In the genomic region with DNA sequence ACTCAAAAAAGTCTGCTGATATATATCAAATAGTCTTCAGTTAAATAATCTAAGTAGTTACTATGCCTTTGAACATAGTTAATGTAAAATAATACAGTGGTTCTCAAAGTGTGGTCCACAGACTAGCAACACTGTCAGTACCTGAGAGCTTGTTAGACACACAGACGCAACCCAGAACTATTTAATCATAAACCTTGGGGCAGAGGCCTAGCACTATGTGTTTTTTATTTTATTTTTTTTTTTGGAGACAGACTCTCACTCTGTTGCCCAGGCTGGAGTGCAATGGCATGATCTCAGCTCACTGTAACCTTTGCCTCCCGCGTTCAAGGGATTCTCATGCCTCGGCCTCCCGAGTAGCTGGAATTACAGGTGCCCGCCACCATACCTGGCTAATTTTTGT, we compare ENCODE assay signal across 30 cellular contexts.
"Had no signal": no experiment of that assay in that cellular context is flagged by ENCODE, and none has a peak within 500 bp of the region (broad histone marks: within the 10 kb centered on the region; RNA-seq: fewer than 3 reads in every experiment).

No MANE protein-coding gene starts in this region.

- H3K4me2 ChIP-seq: neural progenitor cell, smooth muscle cell had no signal

- H3K27me3 ChIP-seq: neural progenitor cell, ovary, spleen, suprapubic skin, testis, tibial nerve, upper lobe of left lung, uterus had no signal

- H2AFZ ChIP-seq: neural progenitor cell, parathyroid adenoma had no signal

- H3K79me2 ChIP-seq: parathyroid adenoma had no signal

- H3K4me1 ChIP-seq: neural progenitor cell, parathyroid adenoma, psoas muscle, spleen, suprapubic skin, testis, tibial nerve, upper lobe of left lung, uterus had no signal

- DNase-seq: naive B cell; naive thymus-derived CD8-positive, alpha-beta T cell; occipital lobe; ovary; posterior cingulate gyrus; psoas muscle; right cardiac atrium; spleen; stimulated activated CD4-positive, alpha-beta T cell treated with anti-CD3 and anti-CD28 coated beads, Interleukin-12 subunit alpha, Interleukin-12 subunit beta, amount 100 ng/mL, for 4 hours; stimulated activated CD4-positive, alpha-beta T cell treated with anti-CD3 and anti-CD28 coated beads, Interleukin-1b, Interleukin-23, amount 100 ng/mL, for 48 hours; stimulated activated CD4-positive, alpha-beta T cell treated with anti-CD3 and anti-CD28 coated beads, Interleukin-4, amount 100 ng/mL, for 1 hour; stimulated activated CD4-positive, alpha-beta T cell treated with anti-CD3 and anti-CD28 coated beads, Interleukin-4, amount 100 ng/mL, for 4 hours; stimulated activated CD8-positive, alpha-beta memory T cell treated with anti-CD3 and anti-CD28 coated beads, Interleukin-4, amount 100 ng/mL, for 48 hours; stimulated activated naive CD4-positive, alpha-beta T cell; stimulated activated naive CD8-positive, alpha-beta T cell treated with anti-CD3 and anti-CD28 coated beads, Interleukin-15, amount 100 ng/mL, for 72 hours; stimulated activated naive CD8-positive, alpha-beta T cell treated with anti-CD3 and anti-CD28 coated beads, Interleukin-15, Interleukin-2, amounts not matched to agents 100 U/mL and 50 U/mL, for 24 hours; substantia nigra; testis; trophoblast cell; upper lobe of left lung; uterus had no signal

- H3K36me3 ChIP-seq: neural progenitor cell, ovary, spleen, suprapubic skin, tibial nerve, upper lobe of left lung, uterus had no signal

- H3K9ac ChIP-seq: neural progenitor cell, parathyroid adenoma had no signal

- ATAC-seq: naive thymus-derived CD8-positive, alpha-beta T cell; natural killer cell treated with Interleukin-12 subunit alpha and Interleukin-12 subunit beta and Interleukin-15 and Interleukin-18, amount 100 ng/mL, for 72 hours; psoas muscle; right cardiac atrium; sciatic nerve; stimulated activated memory B cell treated with anti-CD40 and anti-IgM and Interleukin-4, amounts not matched to agents 10 μg/mL and 1 μg/mL and 100 μg/mL, for 72 hours; stimulated activated naive CD8-positive, alpha-beta T cell treated with anti-CD3 and anti-CD28 coated beads, Interleukin-15, amount 100 ng/mL, for 72 hours; stimulated activated naive CD8-positive, alpha-beta T cell treated with anti-CD3 and anti-CD28 coated beads, Interleukin-15, Interleukin-2, amounts not matched to agents 100 U/mL and 50 U/mL, for 24 hours had no signal

- H3K4me3 ChIP-seq: neural progenitor cell, ovary, psoas muscle, skin epidermis, smooth muscle cell, spleen, suprapubic skin, testis, tibial nerve, upper lobe of left lung, uterus had no signal

- H3K27ac ChIP-seq: neural progenitor cell, ovary, parathyroid adenoma, psoas muscle, skin epidermis, spleen, suprapubic skin, testis, tibial nerve, upper lobe of left lung, uterus had no signal

- H3K9me3 ChIP-seq: ovary, psoas muscle, spleen, suprapubic skin, testis, tibial nerve, upper lobe of left lung, uterus had no signal
